Comparison of ENCODE assay signal across 8 cellular contexts in the genomic region with DNA sequence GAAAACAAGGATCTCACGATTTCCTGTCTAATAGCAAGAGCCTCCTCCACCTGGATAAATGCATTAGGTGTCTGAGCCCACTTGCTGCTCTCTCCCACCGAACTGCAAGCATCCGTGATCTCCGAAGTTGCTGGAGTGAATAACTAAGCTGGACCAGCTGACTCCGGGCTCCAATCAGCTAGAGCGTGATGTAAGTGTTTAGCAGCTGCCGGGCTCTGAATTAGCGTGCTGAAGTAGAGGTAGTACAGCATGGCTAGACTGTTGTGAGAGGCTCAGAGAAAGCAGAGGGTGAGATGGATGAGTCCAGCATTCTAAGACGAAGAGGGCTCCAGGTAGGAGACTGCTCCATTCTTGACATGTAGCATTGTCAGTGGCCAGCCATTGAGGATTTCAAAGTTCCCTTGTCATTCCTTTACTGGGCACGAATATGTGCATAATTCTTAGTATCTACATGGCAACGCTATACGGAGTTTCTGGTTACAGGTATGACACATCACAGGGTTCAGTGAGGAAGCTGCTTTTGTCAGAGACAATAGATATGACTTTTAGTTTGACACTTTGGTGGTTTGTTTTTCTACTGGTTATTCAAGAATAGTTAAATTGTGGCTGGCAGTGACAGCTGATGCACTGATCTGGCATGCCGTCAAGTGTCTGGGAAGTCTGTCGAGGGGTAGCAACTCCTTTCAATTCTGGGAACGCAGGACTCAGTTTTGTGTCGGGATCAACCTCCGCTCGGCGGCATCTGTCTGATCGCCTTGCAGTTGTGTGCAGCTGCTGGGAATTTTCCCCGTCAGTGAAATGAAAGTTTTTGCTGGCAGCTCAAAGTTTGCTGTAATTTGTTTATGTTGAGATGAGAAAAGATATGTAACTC.
DNase-seq lines count a peak whose midpoint lies in the region; ATAC-seq, FAIRE-seq and TF ChIP-seq lines count a peak whose summit lies in the region.

No MANE protein-coding gene starts in this region.

- peaks cover 30% of the 10 kb centered on the region for H3K27me3 Mint-ChIP-seq in type B pancreatic cell

- H3K36me3 Mint-ChIP-seq in type B pancreatic cell = no peaks in the 10 kb centered on the region

- no peak for DNase-seq in GM12892 (ENCODE audit: insufficient read length)
- peak; percentile 37 for DNase-seq in RPMI7951 (ENCODE audit: low read depth)
- peak; percentile 6 for DNase-seq in activated naive CD8-positive, alpha-beta T cell treated with anti-CD3 and anti-CD28 coated beads, Interleukin-2, amount 50 U/mL, for 16 hours (ENCODE audit: low read depth, low spot score)
- peak; percentile 79 for DNase-seq in Right ventricle myocardium inferior (ENCODE audit: missing footprints)
- peak in 54 of 56 donors; percentile 5 to 86 (median 60) for DNase-seq in nucleus accumbens (lab: John Stamatoyannopoulos, UW)
- no peak for DNase-seq in type B pancreatic cell (ENCODE audit: extremely low spot score, unreplicated experiment)
- DNase-seq in HTR-8/SVneo (ENCODE audit: insufficient read length, low spot score) = no peak

- TF ChIP-seq POLR2A in GM12892 (IDR thresholded peaks at IDR 0.05; ENCODE audit: low read depth, low read length) = no peak

- H3K4me3 Mint-ChIP-seq in type B pancreatic cell = peak overlapping the region; percentile 83

- intact Hi-C loops in Right ventricle myocardium inferior (cut with DNase I) = loop anchor here (5.0 kb wide), 3 partner anchors 64 to 324 kb away; no protein-coding TSS in a partner anchor

- ATAC-seq in HG03159 (IDR thresholded peaks at IDR 0.05; ENCODE audit: unreplicated experiment) (peak; percentile 72), Right ventricle myocardium inferior (peak; percentile 94)

- peak; percentile 24 for FAIRE-seq in GM12892 (lab: Jason Lieb, UNC)
- FAIRE-seq in HTR-8/SVneo (lab: Jason Lieb, UNC) = no peak

- peaks cover 23% of the 10 kb centered on the region for H3K4me1 Mint-ChIP-seq in type B pancreatic cell (ENCODE audit: unreplicated experiment)

- H3K27ac Mint-ChIP-seq in type B pancreatic cell = peak overlapping the region; percentile 83

- no peaks in the 10 kb centered on the region for H3K9me3 Mint-ChIP-seq in type B pancreatic cell

- TF ChIP-seq CTCF in type B pancreatic cell (conservative IDR thresholded peaks at IDR 0.05) = no peak

Comparison
In these comparisons a context has a peak if more than half of its experiments do, and no peak if none do; other contexts are left out.
1. DNase-seq: peak in RPMI7951 (single experiment), activated naive CD8-positive, alpha-beta T cell treated with anti-CD3 and anti-CD28 coated beads, Interleukin-2, amount 50 U/mL, for 16 hours (single experiment), Right ventricle myocardium inferior (single experiment) and nucleus accumbens (54 of 56); none in GM12892 (single experiment), type B pancreatic cell (single experiment) and HTR-8/SVneo (single experiment).